ENCODE assay signal across 17 cellular contexts in the genomic region with DNA sequence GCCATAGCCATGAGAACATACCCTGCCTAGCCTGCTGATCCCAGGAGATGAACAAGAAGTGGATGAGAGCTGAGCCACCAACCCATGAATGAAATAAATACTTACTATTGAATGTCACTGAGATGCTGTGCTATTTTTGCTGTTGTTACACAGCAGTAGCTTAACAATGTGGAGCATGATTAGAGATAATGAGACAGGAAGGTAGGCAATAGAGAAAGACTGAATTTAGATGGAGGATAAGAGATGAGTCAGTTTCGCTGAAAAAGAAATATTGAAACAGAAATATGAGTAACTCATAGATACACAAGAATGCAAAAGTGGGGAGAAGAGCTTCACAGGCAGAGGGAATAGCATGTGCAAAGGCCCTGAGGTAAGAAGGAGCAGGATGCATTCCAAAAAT.
DNase-seq lines count a peak whose midpoint lies in the region; ATAC-seq and TF ChIP-seq lines count a peak whose summit lies in the region.
"Had no signal": no experiment of that assay in that cellular context is flagged by ENCODE, and none has a peak within 500 bp of the region (broad histone marks: within the 10 kb centered on the region; RNA-seq: fewer than 3 reads in every experiment).

No MANE protein-coding gene starts in this region.

- H3K9me3 ChIP-seq in DOHH2 (ENCODE audit: control insufficient read depth, insufficient read depth, low read length) (no peaks in the 10 kb centered on the region), HEK293 (ENCODE audit: control insufficient read depth, insufficient read depth, low read depth, low read length) (no peaks in the 10 kb centered on the region)
- H3K9me3 ChIP-seq: Caco-2 had no signal

- DNase-seq in activated naive CD4-positive, alpha-beta T cell treated with anti-CD3 and anti-CD28 coated beads, Interleukin-2, amount 50 U/mL, for 72 hours (ENCODE audit: low spot score in 2 of 2): no peak
- no peak for DNase-seq in activated naive CD4-positive, alpha-beta T cell (lab: John Stamatoyannopoulos, UW)
- DNase-seq in stimulated activated effector memory CD8-positive, alpha-beta T cell treated with anti-CD3 and anti-CD28 coated beads, Interleukin-12 subunit alpha, Interleukin-12 subunit beta, amount 100 ng/mL, for 72 hours (ENCODE audit: low spot score in 2 of 2): peak in 1 of 2 donors; percentile 52
- no peak for DNase-seq in caudate nucleus (lab: John Stamatoyannopoulos, UW)
- DNase-seq in NCI-H2029 (lab: John Stamatoyannopoulos, UW): no peak
- DNase-seq: ACHN; AML-193; Caco-2; CD4-positive, alpha-beta T cell; GF-D8; H9; IMR-90 had no signal

- peak overlapping the region; percentile 62 for H3K4me2 ChIP-seq in DOHH2 (ENCODE audit: low read length)

- no peak overlapping the region for H3K27ac Mint-ChIP-seq in activated naive CD4-positive, alpha-beta T cell treated with anti-CD3 and anti-CD28 coated beads, Interleukin-2, amount 50 U/mL, for 72 hours
- H3K27ac Mint-ChIP-seq in stimulated activated effector memory CD8-positive, alpha-beta T cell treated with anti-CD3 and anti-CD28 coated beads, Interleukin-12 subunit alpha, Interleukin-12 subunit beta, amount 100 ng/mL, for 72 hours: no peak overlapping the region
- H3K27ac Mint-ChIP-seq: CD4-positive, alpha-beta T cell had no signal

- no peaks in the 10 kb centered on the region for H4K20me1 ChIP-seq in DOHH2 (ENCODE audit: control insufficient read depth, insufficient read depth, low read depth, low read length)

- POLR2A ChIA-PET in HEK293 (lab: Yijun Ruan, JAX): interaction anchor here (1.0 kb wide), 1 partner anchor 10 kb away, joined by 3 read pairs; no protein-coding TSS in a partner anchor

- no peaks in the 10 kb centered on the region for H3K79me2 ChIP-seq in DOHH2 (ENCODE audit: control insufficient read depth, low read length)

- H3F3A ChIP-seq in DOHH2 (ENCODE audit: control insufficient read depth, insufficient read depth): peaks cover 25% of the 10 kb centered on the region

- peaks cover 13% of the 10 kb centered on the region for H3K4me1 Mint-ChIP-seq in stimulated activated effector memory CD8-positive, alpha-beta T cell treated with anti-CD3 and anti-CD28 coated beads, Interleukin-12 subunit alpha, Interleukin-12 subunit beta, amount 100 ng/mL, for 72 hours
- H3K4me1 Mint-ChIP-seq: H9 had no signal

- H3K27ac ChIP-seq in DOHH2 (ENCODE audit: low read depth, low read length) (peak overlapping the region; percentile 100), HEK293 (ENCODE audit: extremely low read depth, low read depth, low read length) (no peak overlapping the region), caudate nucleus (ENCODE audit: low read depth, low read length) (no peak overlapping the region)
- H3K27ac ChIP-seq: C4-2B, HL-60 had no signal

- CTCF ChIA-PET in HEK293 (lab: Yijun Ruan, JAX): interaction anchor here (1.0 to 1.6 kb wide), 3 partner anchors 12 to 192 kb away, joined by 3 to 6 read pairs (median 6); no protein-coding TSS in a partner anchor

- no peaks in the 10 kb centered on the region for H3K9me2 ChIP-seq in DOHH2 (replicated peaks; ENCODE audit: control insufficient read depth, low read length)

- no peak for TF ChIP-seq CTCF in DOHH2 (IDR thresholded peaks at IDR 0.05; ENCODE audit: low read depth, low read length, poor library complexity, severe bottlenecking)
- no peak for TF ChIP-seq CTCF in HEK293 (tag by site-specific recombination; IDR thresholded peaks at IDR 0.05)

- ATAC-seq in activated naive CD4-positive, alpha-beta T cell treated with anti-CD3 and anti-CD28 coated beads, Interleukin-2, amount 50 U/mL, for 72 hours: peak; percentile 14 to 91
- ATAC-seq in stimulated activated effector memory CD8-positive, alpha-beta T cell treated with anti-CD3 and anti-CD28 coated beads, Interleukin-12 subunit alpha, Interleukin-12 subunit beta, amount 100 ng/mL, for 72 hours: peak; percentile 85
- ATAC-seq: K562 had no signal

- H3K4me3 Mint-ChIP-seq in stimulated activated effector memory CD8-positive, alpha-beta T cell treated with anti-CD3 and anti-CD28 coated beads, Interleukin-12 subunit alpha, Interleukin-12 subunit beta, amount 100 ng/mL, for 72 hours: no peak overlapping the region
- H3K4me3 Mint-ChIP-seq: CD4-positive, alpha-beta T cell; H9 had no signal

- peaks cover 5 to 7% of the 10 kb centered on the region in 2 donors for H3K36me3 Mint-ChIP-seq in activated naive CD4-positive, alpha-beta T cell treated with anti-CD3 and anti-CD28 coated beads, Interleukin-2, amount 50 U/mL, for 72 hours
- H3K36me3 Mint-ChIP-seq in stimulated activated effector memory CD8-positive, alpha-beta T cell treated with anti-CD3 and anti-CD28 coated beads, Interleukin-12 subunit alpha, Interleukin-12 subunit beta, amount 100 ng/mL, for 72 hours: no peaks in the 10 kb centered on the region

- H3K36me3 ChIP-seq in DOHH2 (ENCODE audit: control insufficient read depth, low read length) (peaks cover 2% of the 10 kb centered on the region; the same call in 1 of the 2 replicates), HEK293 (ENCODE audit: control insufficient read depth in 2 of 2, insufficient read depth in 1 of 2, low read length in 2 of 2) (no peaks in the 10 kb centered on the region)

- H3K4me1 ChIP-seq in DOHH2 (ENCODE audit: control insufficient read depth, low read length) (peaks cover 100% of the 10 kb centered on the region), HEK293 (ENCODE audit: control insufficient read depth, insufficient read depth, low read length) (no peaks in the 10 kb centered on the region)
- H3K4me1 ChIP-seq: Caco-2 had no signal

- peaks cover 6 to 9% of the 10 kb centered on the region in 2 donors for H3K9me3 Mint-ChIP-seq in activated naive CD4-positive, alpha-beta T cell treated with anti-CD3 and anti-CD28 coated beads, Interleukin-2, amount 50 U/mL, for 72 hours
- H3K9me3 Mint-ChIP-seq in stimulated activated effector memory CD8-positive, alpha-beta T cell treated with anti-CD3 and anti-CD28 coated beads, Interleukin-12 subunit alpha, Interleukin-12 subunit beta, amount 100 ng/mL, for 72 hours: peaks cover 7% of the 10 kb centered on the region

- no peaks in the 10 kb centered on the region for H3K27me3 ChIP-seq in DOHH2 (ENCODE audit: control insufficient read depth, low read length)

- peak overlapping the region; percentile 8 for H3K4me3 ChIP-seq in DOHH2 (ENCODE audit: low read length)
- H3K4me3 ChIP-seq in HEK293 (ENCODE audit: low read depth, low read length): no peak overlapping the region
- H3K4me3 ChIP-seq: K562 had no signal

TF ChIP-seq in HEK293, 187 proteins besides CTCF, POLR2A, EP300 and RAD21:
- TF ChIP-seq ZNF623 (tag by site-specific recombination; IDR thresholded peaks at IDR 0.05): peak; percentile 82
- no peak for TF ChIP-seq ZNF302 (tag by site-specific recombination; IDR thresholded peaks at IDR 0.05; ENCODE audit: low read depth)
